Comparison of ENCODE assay signal across 1 cellular context in genomic region chr22:45999379-45999971, GRCh38.
TF ChIP-seq lines count a peak whose summit lies in the region.

No MANE protein-coding gene starts in this region.

TF ChIP-seq in H1, 55 proteins besides CTCF, POLR2A, EP300 and RAD21:
- no peak for TF ChIP-seq USF2 (IDR thresholded peaks at IDR 0.05; ENCODE audit: low read length)
- no peak for TF ChIP-seq CTBP2 (IDR thresholded peaks at IDR 0.05; ENCODE audit: borderline replicate concordance, insufficient read depth, insufficient read length, low read length)
- TF ChIP-seq ZNF274 (IDR thresholded peaks at IDR 0.05; ENCODE audit: borderline replicate concordance, extremely low read depth, low read length): no peak
- TF ChIP-seq CBX5 (IDR thresholded peaks at IDR 0.05; ENCODE audit: low read depth, low read length): no peak
- no peak for TF ChIP-seq JUND (IDR thresholded peaks at IDR 0.05; ENCODE audit: low read length)
- no peak for TF ChIP-seq NANOG (IDR thresholded peaks at IDR 0.05; ENCODE audit: insufficient read depth, low read depth, low read length, poor library complexity, severe bottlenecking)
- TF ChIP-seq POLR2AphosphoS5 (IDR thresholded peaks at IDR 0.05; ENCODE audit: low read depth, low read length): no peak
- no peak for TF ChIP-seq ATF3 (IDR thresholded peaks at IDR 0.05; ENCODE audit: insufficient read depth, low read depth, low read length)
- no peak for TF ChIP-seq SRF (IDR thresholded peaks at IDR 0.05; ENCODE audit: low read depth, low read length)
- no peak for TF ChIP-seq CREB1 (IDR thresholded peaks at IDR 0.05)
- no peak for TF ChIP-seq EGR1 (IDR thresholded peaks at IDR 0.05; ENCODE audit: borderline replicate concordance, low read depth, low read length)
- no peak for TF ChIP-seq TAF1 (IDR thresholded peaks at IDR 0.05; ENCODE audit: low read depth, low read length)
- no peak for TF ChIP-seq TBP (IDR thresholded peaks at IDR 0.05; ENCODE audit: low read depth, low read length)
- TF ChIP-seq HDAC6 (IDR thresholded peaks at IDR 0.05; ENCODE audit: low read depth, low read length): no peak
- TF ChIP-seq CHD7 (IDR thresholded peaks at IDR 0.05; ENCODE audit: insufficient replicate concordance, low read length): no peak
- TF ChIP-seq SP4 (IDR thresholded peaks at IDR 0.05; ENCODE audit: low read length): no peak
